ENCODE assay signal across 8 cellular contexts in genomic region chr2:19901201-19901457, GRCh38. TPM values are rescaled to one million over a fixed set of nuclear protein-coding genes. Genes with fewer than 3 reads are reported as not detected.
DNase-seq lines count a peak whose midpoint lies in the region; ATAC-seq and TF ChIP-seq lines count a peak whose summit lies in the region.

No MANE protein-coding gene starts in this region.

- intact Hi-C loops in vagina (cut with DNase I): no loop called here

- no peaks in the 10 kb centered on the region for H3K4me1 ChIP-seq in BE2C
- peaks cover 8% of the 10 kb centered on the region; the same call in 1 of the 2 replicates for H3K4me1 ChIP-seq in HUES6 (ENCODE audit: control insufficient read depth, insufficient read depth, low read length)
- peaks cover 4% of the 10 kb centered on the region for H3K4me1 ChIP-seq in mesodermal cell (ENCODE audit: control insufficient read depth, insufficient read depth, low read length, poor library complexity, severe bottlenecking)
- peaks cover 34% of the 10 kb centered on the region for H3K4me1 ChIP-seq in vagina

- H3K9me3 ChIP-seq in BE2C (no peaks in the 10 kb centered on the region), HUES6 (ENCODE audit: control insufficient read depth, insufficient read depth, low read depth, low read length) (no peaks in the 10 kb centered on the region), mesodermal cell (ENCODE audit: control insufficient read depth, low read length) (no peaks in the 10 kb centered on the region), vagina (no peaks in the 10 kb centered on the region)

- TF ChIP-seq CTCF in BE2C (IDR thresholded peaks at IDR 0.05; ENCODE audit: low read depth, low read length) (no peak), cardiac fibroblast (IDR thresholded peaks at IDR 0.05; ENCODE audit: low read depth, low read length) (no peak), vagina (IDR thresholded peaks at IDR 0.05) (no peak)

- H3K27me3 ChIP-seq in BE2C: no peaks in the 10 kb centered on the region
- H3K27me3 ChIP-seq in HUES6 (ENCODE audit: control insufficient read depth, insufficient read depth, low read length): no peaks in the 10 kb centered on the region
- H3K27me3 ChIP-seq in vagina: no peaks in the 10 kb centered on the region

- DNase-seq in BE2C (no peak), cardiac fibroblast (ENCODE audit: low read depth in 2 of 2) (no peak), vagina (ENCODE audit: extremely low spot score in 2 of 2) (no peak), NCI-H2081 treated with DMSO at 0.1 percent for 48 hours (lab: John Stamatoyannopoulos, UW) (no peak), OCI-M1 (lab: John Stamatoyannopoulos, UW) (no peak)

- H3K27ac ChIP-seq in HUES6 (ENCODE audit: low read depth, low read length) (peak overlapping the region; percentile 79; the same call in 1 of the 2 replicates), mesodermal cell (ENCODE audit: low read depth, low read length, severe bottlenecking) (peak overlapping the region; percentile 95), vagina (peak overlapping the region; percentile 94)

- 1 to 8% methylated on average over 20 to 22 of the region's 22 CpGs for WGBS in mesodermal cell (ENCODE audit: insufficient coverage in 2 of 2), 2 experiments

- no peak for TF ChIP-seq POLR2A in vagina (IDR thresholded peaks at IDR 0.05)

- H3K9ac ChIP-seq in HUES6 (ENCODE audit: low read length): peak overlapping the region; percentile 98

- ATAC-seq in GM19452 (IDR thresholded peaks at IDR 0.05; ENCODE audit: unreplicated experiment): peak; percentile 6

- H3K36me3 ChIP-seq in BE2C (no peaks in the 10 kb centered on the region), HUES6 (ENCODE audit: control insufficient read depth, insufficient read depth, low read length) (no peaks in the 10 kb centered on the region), mesodermal cell (ENCODE audit: control insufficient read depth, insufficient read depth, low read length) (no peaks in the 10 kb centered on the region), vagina (no peaks in the 10 kb centered on the region)

- H3K4me3 ChIP-seq in BE2C (ENCODE audit: low read depth, low read length): peak overlapping the region; percentile 93
- peak overlapping the region; percentile 85 for H3K4me3 ChIP-seq in HUES6 (ENCODE audit: low read depth, low read length)
- peak overlapping the region; percentile 80 to 85 for H3K4me3 ChIP-seq in cardiac fibroblast (replicated peaks in 1 of 2; ENCODE audit: low read depth in 2 of 2, low read length in 2 of 2)
- H3K4me3 ChIP-seq in mesodermal cell (ENCODE audit: extremely low read depth, insufficient read depth, low read length, poor library complexity, severe bottlenecking): peak overlapping the region; percentile 73
- H3K4me3 ChIP-seq in vagina: peak overlapping the region; percentile 61 to 94

RNA-seq across cellular contexts. Expression of gene TTC32, which starts 0.7 kb away (rescaled TPM):
- polyA plus RNA-seq in BE2C (2012; ENCODE audit: insufficient read depth, insufficient read length, low read depth): 13.6 TPM
- polyA plus RNA-seq in mesodermal cell (2013, experiment 1 of 2): 10.5 TPM
- polyA plus RNA-seq in mesodermal cell (2013, experiment 2 of 2): 9.8 TPM
- total RNA-seq in vagina: 15.2 TPM
